14 cellular contexts compared by ENCODE assay signal in the genomic region with DNA sequence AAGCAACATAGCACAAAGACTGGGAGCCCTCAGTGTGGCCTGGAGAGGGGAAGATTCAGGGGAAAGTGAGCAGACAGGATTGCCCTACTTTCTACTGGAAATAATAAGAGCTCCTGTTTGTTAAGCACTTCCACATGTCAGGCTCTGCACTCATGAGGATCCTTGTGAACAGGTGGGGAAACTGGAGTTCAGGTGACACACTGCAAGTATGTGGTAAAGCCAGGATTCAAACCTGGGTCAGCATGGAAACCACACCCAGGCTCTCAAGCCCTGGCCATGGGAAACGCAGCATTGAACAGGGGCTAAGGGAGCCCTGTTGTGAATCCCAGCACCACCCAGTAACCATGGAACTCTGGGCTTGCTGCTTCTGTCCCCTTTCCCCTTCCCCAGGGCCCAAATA. TPM values are rescaled to one million over a fixed set of nuclear protein-coding genes. Genes with fewer than 3 reads are reported as not detected.
DNase-seq lines count a peak whose midpoint lies in the region; ATAC-seq, FAIRE-seq and TF ChIP-seq lines count a peak whose summit lies in the region.
"Had no signal": no experiment of that assay in that cellular context is flagged by ENCODE, and none has a peak within 500 bp of the region (broad histone marks: within the 10 kb centered on the region; RNA-seq: fewer than 3 reads in every experiment).

No MANE protein-coding gene starts in this region.

- no peak overlapping the region for H2AFZ ChIP-seq in HepG2 (ENCODE audit: low read length)

- no peak for TF ChIP-seq CTCF in HepG2 (CRISPR knock-in tag; IDR thresholded peaks at IDR 0.05)
- TF ChIP-seq CTCF in right lobe of liver (IDR thresholded peaks at IDR 0.05): no peak
- no peak for TF ChIP-seq CTCF in RWPE2 (IDR thresholded peaks at IDR 0.05; ENCODE audit: poor library complexity, severe bottlenecking)
- TF ChIP-seq CTCF in lower lobe of right lung (IDR thresholded peaks at IDR 0.05): no peak
- TF ChIP-seq CTCF in upper lobe of left lung (IDR thresholded peaks at IDR 0.05): no peak
- no peak for TF ChIP-seq CTCF in WTC11 (IDR thresholded peaks at IDR 0.05)

- H3K36me3 ChIP-seq in HepG2 (replicated peaks in 1 of 2; ENCODE audit: control insufficient read depth in 1 of 2, insufficient read depth in 2 of 2, low read length in 2 of 2): peaks cover 52 to 78% of the 10 kb centered on the region in 2 experiments
- H3K36me3 ChIP-seq in right lobe of liver: peaks cover 0 to 42% (median 16%) of the 10 kb centered on the region in 4 donors
- peaks cover 75% of the 10 kb centered on the region for H3K36me3 ChIP-seq in RWPE2 (ENCODE audit: low read depth)
- peaks cover 81% of the 10 kb centered on the region for H3K36me3 ChIP-seq in lower lobe of right lung
- H3K36me3 ChIP-seq in upper lobe of left lung: peaks cover 8 to 81% (median 38%) of the 10 kb centered on the region in 4 donors
- H3K36me3 ChIP-seq: breast epithelium had no signal

- CTCF ChIA-PET in HepG2 (lab: Yijun Ruan, JAX; ENCODE audit: low intra/inter-chr PET ratio, low total read pairs) (interaction anchor here (1.0 to 12.9 kb wide), 4 partner anchors 10 to 58 kb away, joined by 3 to 454 read pairs (median 3); no protein-coding TSS in a partner anchor), WTC11 (lab: Charles Lee) (interaction anchor here (0.5 to 14.0 kb wide), 53 partner anchors 9 to 254 kb away, joined by 3 to 850 read pairs (median 5); partner anchors contain the start of genes BCL2L1, COX4I2, HM13 and ID1)

- no peak for TF ChIP-seq RAD21 in HepG2 (CRISPR knock-in tag; IDR thresholded peaks at IDR 0.05)

- no peak overlapping the region for H3K4me2 ChIP-seq in HepG2 (ENCODE audit: low read depth, low read length)

- no peak overlapping the region for H3K9ac ChIP-seq in HepG2 (ENCODE audit: insufficient read depth, low read depth, low read length)

- no peaks in the 10 kb centered on the region for H3K27me3 ChIP-seq in HepG2 (ENCODE audit: control insufficient read depth in 1 of 2, insufficient read depth in 2 of 2, low read length in 2 of 2)
- H3K27me3 ChIP-seq in right lobe of liver: no peaks in the 10 kb centered on the region
- H3K27me3 ChIP-seq in RWPE2 (ENCODE audit: insufficient read depth, poor library complexity, severe bottlenecking): no peaks in the 10 kb centered on the region
- no peaks in the 10 kb centered on the region for H3K27me3 ChIP-seq in lower lobe of right lung (ENCODE audit: low read depth)
- H3K27me3 ChIP-seq in upper lobe of left lung: no peaks in the 10 kb centered on the region
- H3K27me3 ChIP-seq: BE2C, breast epithelium had no signal

- no peak for FAIRE-seq in HepG2 (lab: Jason Lieb, UNC)
- FAIRE-seq: kidney, TTC549 had no signal

- no peaks in the 10 kb centered on the region for H3K79me2 ChIP-seq in HepG2 (ENCODE audit: insufficient read depth, low read length)

- no peak overlapping the region for H3K27ac Mint-ChIP-seq in WTC11
- H3K27ac Mint-ChIP-seq: activated naive CD4-positive, alpha-beta T cell treated with anti-CD3 and anti-CD28 coated beads for 36 hours had no signal

- no peak overlapping the region for H3K4me3 Mint-ChIP-seq in WTC11
- H3K4me3 Mint-ChIP-seq: activated naive CD4-positive, alpha-beta T cell treated with anti-CD3 and anti-CD28 coated beads for 36 hours; IgD-negative memory B cell had no signal

- intact Hi-C loops in HepG2 (cut with micrococcal nuclease; ENCODE audit: unreplicated experiment): loop anchor here (2.0 kb wide), 1 partner anchor 159 kb away; no protein-coding TSS in a partner anchor
- intact Hi-C loops in right lobe of liver (cut with DNase I): no loop called here
- intact Hi-C loops in lower lobe of right lung (cut with DNase I): loop anchor here (5.0 kb wide), 1 partner anchor 50 kb away; no protein-coding TSS in a partner anchor

- no TSS peak for BruUV-seq in HepG2 (replicated peaks; lab: Mats Ljungman, UMichigan)

- peak; percentile 3; the same call in 1 of the 3 replicates for ATAC-seq in HepG2
- ATAC-seq in right lobe of liver: no peak
- ATAC-seq in RWPE2 (ENCODE audit: low read depth): peak; percentile 8
- peak in 1 of 2 donors; percentile 47 for ATAC-seq in lower lobe of right lung
- no peak for ATAC-seq in upper lobe of left lung (ENCODE audit: low FRiP score in 2 of 2)
- no peak for ATAC-seq in GM21381 (IDR thresholded peaks at IDR 0.05; ENCODE audit: unreplicated experiment)
- ATAC-seq in WTC11: no peak

- TF ChIP-seq POLR2A in HepG2 (IDR thresholded peaks at IDR 0.05; ENCODE audit: insufficient read depth in 1 of 2, low read depth in 2 of 2, low read length in 2 of 2): peak in 1 of 2 experiments; percentile 12; a peak in 1 of 4 replicates
- no peak for TF ChIP-seq POLR2A in right lobe of liver (IDR thresholded peaks at IDR 0.05)
- no peak for TF ChIP-seq POLR2A in upper lobe of left lung (IDR thresholded peaks at IDR 0.05)

- 100% methylated on average over 1 of the region's 1 CpG for WGBS in HepG2 (ENCODE audit: low lambda C conversion rate)
- no CpG with 5 or more reads among the region's 1 CpG for WGBS in right lobe of liver (ENCODE audit: insufficient coverage, low coverage, low lambda C conversion rate, missing lambda C conversion rate)
- 38 to 73% methylated on average over 1 of the region's 1 CpG for WGBS in upper lobe of left lung, 2 donors

- peaks cover 19% of the 10 kb centered on the region for H3K4me1 Mint-ChIP-seq in WTC11

- no peaks in the 10 kb centered on the region; the same call in 1 of the 2 replicates for H4K20me1 ChIP-seq in HepG2 (ENCODE audit: insufficient read depth, low read length)

- H3K27ac ChIP-seq in HepG2 (ENCODE audit: extremely low read length, insufficient read depth, low read length) (peak overlapping the region; percentile 38), right lobe of liver (no peak overlapping the region), RWPE2 (ENCODE audit: poor library complexity, severe bottlenecking) (peak overlapping the region; percentile 97), lower lobe of right lung (peak overlapping the region; percentile 25), upper lobe of left lung (peak overlapping the region in 3 of 4 donors; percentile 14 to 32 (median 20))

- no peaks in the 10 kb centered on the region for H3K9me3 ChIP-seq in HepG2 (ENCODE audit: low read length)
- H3K9me3 ChIP-seq in right lobe of liver: no peaks in the 10 kb centered on the region
- no peaks in the 10 kb centered on the region for H3K9me3 ChIP-seq in RWPE2 (ENCODE audit: severe bottlenecking)
- no peaks in the 10 kb centered on the region for H3K9me3 ChIP-seq in lower lobe of right lung
- no peaks in the 10 kb centered on the region for H3K9me3 ChIP-seq in upper lobe of left lung
- H3K9me3 ChIP-seq: BE2C, breast epithelium had no signal

- H3K4me1 ChIP-seq in HepG2 (ENCODE audit: insufficient read depth, low read length) (peaks cover 30% of the 10 kb centered on the region), right lobe of liver (peaks cover 0 to 10% (median 0%) of the 10 kb centered on the region in 4 donors), RWPE2 (ENCODE audit: insufficient read depth, poor library complexity, severe bottlenecking) (peaks cover 57% of the 10 kb centered on the region), lower lobe of right lung (peaks cover 25% of the 10 kb centered on the region), upper lobe of left lung (peaks cover 14 to 23% (median 19%) of the 10 kb centered on the region in 4 donors)

- TF ChIP-seq EP300 in HepG2 (IDR thresholded peaks at IDR 0.05; ENCODE audit: low read depth in 2 of 2, low read length in 2 of 2) (no peak), HepG2 (CRISPR knock-in tag; IDR thresholded peaks at IDR 0.05; ENCODE audit: borderline replicate concordance) (no peak), upper lobe of left lung (IDR thresholded peaks at IDR 0.05) (no peak)

- H3K9me3 Mint-ChIP-seq in WTC11: no peaks in the 10 kb centered on the region
- H3K9me3 Mint-ChIP-seq: activated naive CD4-positive, alpha-beta T cell treated with anti-CD3 and anti-CD28 coated beads for 36 hours; IgD-negative memory B cell had no signal

- in situ Hi-C loops in HepG2 (cut with HindIII; ENCODE audit: extremely low pct_ligation_motif_present, low pct_unique_long_range_greater_than_20kb): loop anchor here (5.0 to 10.0 kb wide), 2 partner anchors 50 to 163 kb away; partner anchors contain the start of gene BCL2L1

- DNase-seq in HepG2 (ENCODE audit: low spot score): no peak
- no peak for DNase-seq in right lobe of liver
- DNase-seq in RWPE2 (ENCODE audit: low spot score): peak; percentile 87
- DNase-seq in lower lobe of right lung: no peak
- no peak for DNase-seq in upper lobe of left lung
- no peak for DNase-seq in HUDEP-2 (lab: John Stamatoyannopoulos, UW; ENCODE audit: unreplicated experiment in 76 of 76)
- no peak for DNase-seq in WTC11 (ENCODE audit: low spot score)
- DNase-seq: kidney had no signal

- peaks cover 46% of the 10 kb centered on the region for H3K36me3 Mint-ChIP-seq in WTC11
- H3K36me3 Mint-ChIP-seq: IgD-negative memory B cell had no signal

- H3K4me3 ChIP-seq in HepG2 (replicated peaks in 1 of 3; ENCODE audit: insufficient read depth in 1 of 3, low read depth in 2 of 3, low read length in 3 of 3): no peak overlapping the region
- H3K4me3 ChIP-seq in right lobe of liver: no peak overlapping the region
- H3K4me3 ChIP-seq in RWPE2 (ENCODE audit: severe bottlenecking): no peak overlapping the region
- H3K4me3 ChIP-seq in lower lobe of right lung: no peak overlapping the region
- no peak overlapping the region for H3K4me3 ChIP-seq in upper lobe of left lung
- H3K4me3 ChIP-seq: breast epithelium had no signal

- POLR2A ChIA-PET in HepG2 (lab: Yijun Ruan, JAX) (interaction anchor here (1.0 to 6.5 kb wide), 7 partner anchors 8 to 99 kb away, joined by 3 to 203 read pairs (median 6); partner anchors contain the start of gene ID1), WTC11 (lab: Charles Lee) (interaction anchor here (1.1 to 1.7 kb wide), 5 partner anchors 10 to 51 kb away, joined by 3 to 15 read pairs (median 6); partner anchors contain the start of gene ID1)

- no peaks in the 10 kb centered on the region for H3K27me3 Mint-ChIP-seq in WTC11 (ENCODE audit: low read depth)
- H3K27me3 Mint-ChIP-seq: IgD-negative memory B cell had no signal

RNA-seq across cellular contexts. Expression of gene ID1, which starts 42.8 kb away (rescaled TPM):
- total RNA-seq in HepG2 (2016; rRNA removed; fragmentation: Illumina TruSeq; extraction: Trizol): 315 and 419 TPM in 2 replicates
- 421 and 422 TPM in 2 replicates for total RNA-seq in HepG2 (2016; cell fraction: cytosol; rRNA removed; fragmentation: Illumina TruSeq; extraction: Trizol; ENCODE audit: low read depth)
- 297 and 421 TPM in 2 replicates for total RNA-seq in HepG2 (2016; cell fraction: insoluble cytoplasmic fraction; rRNA removed; fragmentation: Illumina TruSeq; extraction: Trizol)
- 329 and 339 TPM in 2 replicates for total RNA-seq in HepG2 (2016; cell fraction: membrane; rRNA removed; fragmentation: Illumina TruSeq; extraction: Trizol)
- total RNA-seq in HepG2 (2016; cell fraction: nucleus; rRNA removed; fragmentation: Illumina TruSeq; extraction: Trizol): 273 and 295 TPM in 2 replicates
- polyA plus RNA-seq in HepG2 (2011; rRNA removed): 258 and 320 TPM in 2 replicates
- 494 and 1,223 TPM in 2 replicates for polyA plus RNA-seq in HepG2 (2011; cell fraction: cytosol; rRNA removed)
- 541 and 1,398 TPM in 2 replicates for polyA plus RNA-seq in HepG2 (2011; cell fraction: nucleus; rRNA removed)
- 119 and 147 TPM in 2 replicates for polyA plus RNA-seq in HepG2 (2012)
- 99.0 and 102 TPM in 2 replicates for polyA plus RNA-seq in HepG2 (2016; cell fraction: cytosol; fragmentation: Illumina TruSeq; extraction: Trizol; ENCODE audit: low read depth)
- polyA plus RNA-seq in HepG2 (2016; cell fraction: insoluble cytoplasmic fraction; fragmentation: Illumina TruSeq; extraction: Trizol; ENCODE audit: low read depth): 273 and 282 TPM in 2 replicates
- 104 TPM in 2 replicates for polyA plus RNA-seq in HepG2 (2016; cell fraction: membrane; fragmentation: Illumina TruSeq; extraction: Trizol; ENCODE audit: low read depth)
- polyA plus RNA-seq in HepG2 (2016; cell fraction: nucleus; fragmentation: Illumina TruSeq; extraction: Trizol; ENCODE audit: insufficient read depth, low read depth): 496 and 499 TPM in 2 replicates
- polyA minus RNA-seq in HepG2 (2011; rRNA and poly(A)+ RNA removed; ENCODE audit: low replicate concordance): 259 and 709 TPM in 2 replicates
- 242 and 434 TPM in 2 replicates for polyA minus RNA-seq in HepG2 (2011; cell fraction: cytosol; rRNA and poly(A)+ RNA removed)
- polyA minus RNA-seq in HepG2 (2011; cell fraction: nucleus; rRNA and poly(A)+ RNA removed): 194 and 456 TPM in 2 replicates
- 100 to 1,000 TPM in 2 of 6 experiments, 10 to 100 TPM in 4; 12.9 to 300 (median 35.0) TPM for total RNA-seq in right lobe of liver
- 196 TPM for total RNA-seq in lower lobe of right lung
- 100 to 1,000 TPM; 226 to 911 (median 570) TPM for total RNA-seq in upper lobe of left lung
- total RNA-seq in WTC11 (2021): 88.8 to 158 TPM (median 149 TPM) in 3 replicates

RNA-seq across cellular contexts. Expression of gene HM13, which starts 48.0 kb away (rescaled TPM):
- 68.4 and 118 TPM in 2 replicates for total RNA-seq in HepG2 (2016; rRNA removed; fragmentation: Illumina TruSeq; extraction: Trizol)
- total RNA-seq in HepG2 (2016; cell fraction: cytosol; rRNA removed; fragmentation: Illumina TruSeq; extraction: Trizol; ENCODE audit: low read depth): 46.8 and 55.9 TPM in 2 replicates
- total RNA-seq in HepG2 (2016; cell fraction: insoluble cytoplasmic fraction; rRNA removed; fragmentation: Illumina TruSeq; extraction: Trizol): 71.4 and 118 TPM in 2 replicates
- 73.9 and 80.7 TPM in 2 replicates for total RNA-seq in HepG2 (2016; cell fraction: membrane; rRNA removed; fragmentation: Illumina TruSeq; extraction: Trizol)
- 165 and 184 TPM in 2 replicates for total RNA-seq in HepG2 (2016; cell fraction: nucleus; rRNA removed; fragmentation: Illumina TruSeq; extraction: Trizol)
- polyA plus RNA-seq in HepG2 (2011; rRNA removed): 243 and 287 TPM in 2 replicates
- 198 and 200 TPM in 2 replicates for polyA plus RNA-seq in HepG2 (2011; cell fraction: cytosol; rRNA removed)
- polyA plus RNA-seq in HepG2 (2011; cell fraction: nucleus; rRNA removed): 203 and 206 TPM in 2 replicates
- 156 and 233 TPM in 2 replicates for polyA plus RNA-seq in HepG2 (2012)
- 90.6 and 110 TPM in 2 replicates for polyA plus RNA-seq in HepG2 (2016; cell fraction: cytosol; fragmentation: Illumina TruSeq; extraction: Trizol; ENCODE audit: low read depth)
- polyA plus RNA-seq in HepG2 (2016; cell fraction: insoluble cytoplasmic fraction; fragmentation: Illumina TruSeq; extraction: Trizol; ENCODE audit: low read depth): 129 and 148 TPM in 2 replicates
- 108 and 120 TPM in 2 replicates for polyA plus RNA-seq in HepG2 (2016; cell fraction: membrane; fragmentation: Illumina TruSeq; extraction: Trizol; ENCODE audit: low read depth)
- polyA plus RNA-seq in HepG2 (2016; cell fraction: nucleus; fragmentation: Illumina TruSeq; extraction: Trizol; ENCODE audit: insufficient read depth, low read depth): 374 and 382 TPM in 2 replicates
- polyA minus RNA-seq in HepG2 (2011; rRNA and poly(A)+ RNA removed; ENCODE audit: low replicate concordance): 365 and 413 TPM in 2 replicates
- polyA minus RNA-seq in HepG2 (2011; cell fraction: cytosol; rRNA and poly(A)+ RNA removed): 123 and 142 TPM in 2 replicates
- 195 and 210 TPM in 2 replicates for polyA minus RNA-seq in HepG2 (2011; cell fraction: nucleus; rRNA and poly(A)+ RNA removed)
- total RNA-seq in right lobe of liver: 100 to 1,000 TPM in 5 of 6 experiments, 10 to 100 TPM in 1; 78.1 to 141 (median 114) TPM
- 134 TPM for total RNA-seq in lower lobe of right lung
- total RNA-seq in upper lobe of left lung: 100 to 1,000 TPM in 2 of 6 donors, 10 to 100 TPM in 4; 58.7 to 186 (median 81.6) TPM
- total RNA-seq in WTC11 (2021): 93.3 to 103 TPM (median 101 TPM) in 3 replicates

Comparison
In these comparisons a context has a peak if more than half of its experiments do, and no peak if none do; other contexts are left out.
1. ATAC-seq: peak in HepG2 (single experiment) and RWPE2 (single experiment); none in right lobe of liver (0 of 4), upper lobe of left lung (0 of 2), GM21381 (single experiment) and WTC11 (single experiment).
2. H3K27ac ChIP-seq: peak in HepG2 (single experiment), RWPE2 (single experiment), lower lobe of right lung (single experiment) and upper lobe of left lung (3 of 4); none in right lobe of liver (0 of 3).
3. intact Hi-C loops: an anchor here in HepG2 (2.0 kb wide) and lower lobe of right lung (5.0 kb wide); none called in right lobe of liver.